In the genomic region with DNA sequence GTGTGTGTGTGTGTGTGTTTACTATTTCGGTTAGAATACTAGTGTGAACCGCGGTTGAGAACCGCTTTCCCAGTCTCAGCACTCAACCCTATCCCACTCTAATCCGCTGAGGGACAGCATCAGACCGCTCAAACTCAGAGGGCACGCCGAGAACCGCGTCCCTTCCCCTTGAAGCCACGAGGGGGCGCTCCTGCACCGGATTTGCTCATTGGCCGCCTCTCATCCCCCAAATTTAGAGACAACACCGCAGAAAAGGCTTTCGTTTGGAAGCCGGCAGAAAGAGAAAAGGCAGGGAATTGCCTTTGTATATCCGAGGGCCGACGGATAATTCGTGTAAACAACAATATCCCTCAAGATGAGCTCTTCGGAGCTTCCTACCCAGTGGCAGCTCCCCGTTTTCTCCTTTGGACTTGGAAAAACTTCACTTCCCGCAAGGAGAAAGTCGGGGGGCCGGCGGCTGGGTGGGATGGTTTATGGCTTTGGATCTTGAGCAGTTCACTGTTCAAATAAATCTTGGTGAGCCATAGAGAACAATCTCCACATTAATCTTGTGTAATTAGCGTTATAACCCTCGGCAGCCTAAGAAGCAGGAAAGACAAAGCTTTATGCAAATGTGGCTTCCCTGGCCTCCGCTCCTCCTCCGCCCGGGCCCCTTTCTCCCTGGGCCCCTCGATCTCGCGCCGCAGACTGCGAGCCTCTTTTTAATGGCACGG, we compare ENCODE assay signal across 8 cellular contexts.
DNase-seq lines count a peak whose midpoint lies in the region; ATAC-seq lines count a peak whose summit lies in the region.

No MANE protein-coding gene starts in this region.

- no peaks in the 10 kb centered on the region for H3K36me3 ChIP-seq in NT2/D1 (ENCODE audit: insufficient read depth, insufficient read length, low read length)
- no peaks in the 10 kb centered on the region for H3K36me3 ChIP-seq in esophagus (ENCODE audit: control insufficient read depth in 2 of 2, insufficient read depth in 2 of 2, low read length in 1 of 2)
- no peaks in the 10 kb centered on the region for H3K36me3 ChIP-seq in muscle layer of duodenum (ENCODE audit: control insufficient read depth in 1 of 2, insufficient read depth in 2 of 2, low read length in 2 of 2)

- peak overlapping the region in 1 of 2 donors; percentile 10 for H3K27ac ChIP-seq in esophagus (ENCODE audit: low read depth in 2 of 2, low read length in 1 of 2)
- peak overlapping the region; percentile 26 for H3K27ac ChIP-seq in muscle layer of duodenum (ENCODE audit: low read length)

- H3K27me3 ChIP-seq in NT2/D1 (ENCODE audit: insufficient read depth, insufficient read length) (peaks cover 54% of the 10 kb centered on the region), esophagus (ENCODE audit: control insufficient read depth in 1 of 2, insufficient read depth in 2 of 2, low read length in 2 of 2) (peaks cover 5 to 24% of the 10 kb centered on the region in 2 donors), muscle layer of duodenum (ENCODE audit: low read depth, low read length) (peaks cover 47% of the 10 kb centered on the region)

- peaks cover 45% of the 10 kb centered on the region for H3K4me1 Mint-ChIP-seq in stimulated activated effector memory CD8-positive, alpha-beta T cell treated with anti-CD3 and anti-CD28 coated beads, Interleukin-12 subunit alpha, Interleukin-12 subunit beta, amount 100 ng/mL, for 72 hours

- peak; percentile 63 for DNase-seq in Caki2 (ENCODE audit: low read depth)
- DNase-seq in HS-5 (ENCODE audit: low read depth): peak; percentile 48
- DNase-seq in NT2/D1 (ENCODE audit: low read depth, low spot score): peak; percentile 60
- DNase-seq in activated T-cell treated with anti-CD3 and anti-CD28 coated beads for 24 hours (ENCODE audit: low read depth): peak; percentile 53
- DNase-seq in stimulated activated effector memory CD8-positive, alpha-beta T cell treated with anti-CD3 and anti-CD28 coated beads, Interleukin-12 subunit alpha, Interleukin-12 subunit beta, amount 100 ng/mL, for 72 hours (ENCODE audit: low spot score in 2 of 2): peak; percentile 61 to 86

- in situ Hi-C loops in Caki2 (cut with HindIII; ENCODE audit: low pct_unique_long_range_greater_than_20kb, low sequenced_read_pairs): no loop called here

- H3K4me3 Mint-ChIP-seq in stimulated activated effector memory CD8-positive, alpha-beta T cell treated with anti-CD3 and anti-CD28 coated beads, Interleukin-12 subunit alpha, Interleukin-12 subunit beta, amount 100 ng/mL, for 72 hours: peak overlapping the region; percentile 70

- H3K4me1 ChIP-seq in NT2/D1 (ENCODE audit: insufficient read depth, insufficient read length) (no peaks in the 10 kb centered on the region), esophagus (ENCODE audit: control insufficient read depth in 2 of 2, insufficient read depth in 2 of 2, low read length in 1 of 2) (peaks cover 2 to 11% of the 10 kb centered on the region in 2 donors), muscle layer of duodenum (ENCODE audit: control insufficient read depth in 1 of 2, insufficient read depth in 2 of 2, low read length in 2 of 2) (peaks cover 0 to 32% of the 10 kb centered on the region in 2 donors)

- H3K9me3 Mint-ChIP-seq in stimulated activated effector memory CD8-positive, alpha-beta T cell treated with anti-CD3 and anti-CD28 coated beads, Interleukin-12 subunit alpha, Interleukin-12 subunit beta, amount 100 ng/mL, for 72 hours: no peaks in the 10 kb centered on the region

- 2% methylated on average over 38 of the region's 38 CpGs for WGBS in esophagus, 2 donors

- H3K4me3 ChIP-seq in NT2/D1 (ENCODE audit: insufficient read length, low read depth) (peak overlapping the region; percentile 39), esophagus (ENCODE audit: low read depth in 1 of 2, low read length in 2 of 2) (peak overlapping the region; percentile 18 to 39), muscle layer of duodenum (ENCODE audit: low read depth in 1 of 2, low read length in 2 of 2) (peak overlapping the region; percentile 77 to 85)

- H3K36me3 Mint-ChIP-seq in stimulated activated effector memory CD8-positive, alpha-beta T cell treated with anti-CD3 and anti-CD28 coated beads, Interleukin-12 subunit alpha, Interleukin-12 subunit beta, amount 100 ng/mL, for 72 hours: no peaks in the 10 kb centered on the region

- ATAC-seq in GM21367 (IDR thresholded peaks at IDR 0.05; ENCODE audit: unreplicated experiment): peak; percentile 91
- peak; percentile 82 for ATAC-seq in stimulated activated effector memory CD8-positive, alpha-beta T cell treated with anti-CD3 and anti-CD28 coated beads, Interleukin-12 subunit alpha, Interleukin-12 subunit beta, amount 100 ng/mL, for 72 hours

- H3K9me3 ChIP-seq in NT2/D1 (ENCODE audit: insufficient read depth, low read length): no peaks in the 10 kb centered on the region
- no peaks in the 10 kb centered on the region for H3K9me3 ChIP-seq in esophagus (ENCODE audit: control insufficient read depth in 2 of 2, insufficient read depth in 1 of 2, low read depth in 1 of 2, low read length in 1 of 2)
- H3K9me3 ChIP-seq in muscle layer of duodenum (ENCODE audit: control insufficient read depth in 1 of 2, low read length in 2 of 2): peaks cover 0 to 2% of the 10 kb centered on the region in 2 donors

- no peak overlapping the region for H3K9ac ChIP-seq in NT2/D1 (ENCODE audit: insufficient read length, low read depth)

- H3K27ac Mint-ChIP-seq in stimulated activated effector memory CD8-positive, alpha-beta T cell treated with anti-CD3 and anti-CD28 coated beads, Interleukin-12 subunit alpha, Interleukin-12 subunit beta, amount 100 ng/mL, for 72 hours: no peak overlapping the region

Comparison
In these comparisons a context has a peak if more than half of its experiments do, and no peak if none do; other contexts are left out.
1. H3K4me3 ChIP-seq: peak in every context shown above with its lines; median percentile 81 in muscle layer of duodenum; 39 in NT2/D1; 28 in esophagus.